In the genomic region with DNA sequence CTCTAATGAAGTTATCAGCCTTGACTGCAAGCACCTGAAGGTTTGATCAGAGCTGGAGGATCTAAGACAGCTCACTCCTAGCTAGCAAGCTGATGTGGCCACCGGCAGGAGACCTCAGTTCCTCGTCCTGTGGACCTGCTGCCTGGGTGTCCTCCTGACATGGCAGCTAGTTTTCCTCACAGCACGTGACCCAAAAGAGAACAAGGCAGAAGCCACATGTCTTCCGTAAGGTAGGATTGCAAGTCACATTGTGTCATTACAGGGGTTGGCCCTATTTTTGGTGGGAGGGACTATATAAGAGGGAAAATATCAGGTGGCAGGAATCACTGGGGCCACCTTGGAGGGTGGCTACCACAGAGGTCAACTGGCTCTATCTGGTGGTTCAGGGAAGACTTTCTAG, we compare ENCODE assay signal across 40 cellular contexts. TPM values are rescaled to one million over a fixed set of nuclear protein-coding genes. Genes with fewer than 3 reads are reported as not detected.
"Had no signal": no experiment of that assay in that cellular context is flagged by ENCODE, and none has a peak within 500 bp of the region (broad histone marks: within the 10 kb centered on the region; RNA-seq: fewer than 3 reads in every experiment).

No MANE protein-coding gene starts in this region.

- H3K27me3 ChIP-seq: adrenal gland, ascending aorta, body of pancreas, brain microvascular endothelial cell, breast epithelium had no signal

- FAIRE-seq: astrocyte, bronchial epithelial cell had no signal

- DNase-seq: activated effector memory CD4-positive, alpha-beta T cell treated with anti-CD3 and anti-CD28 coated beads, Interleukin-2, amount 50 U/mL, for 16 hours; activated effector memory CD4-positive, alpha-beta T cell treated with Interleukin-2 at 50 U/mL for 16 hours; activated gamma-delta T cell; activated gamma-delta T cell treated with Interleukin-2 at 50 U/mL for 16 hours; activated naive CD4-positive, alpha-beta T cell; activated naive CD4-positive, alpha-beta T cell treated with anti-CD3 and anti-CD28 coated beads for 36 hours; activated naive CD4-positive, alpha-beta T cell treated with anti-CD3 and anti-CD28 coated beads, Interleukin-2, amount 10 ng/mL, durations not matched to agents 7 days and 5 days; activated naive CD4-positive, alpha-beta T cell treated with anti-CD3 and anti-CD28 coated beads, Interleukin-2, amount 50 U/mL, for 16 hours; activated naive CD4-positive, alpha-beta T cell treated with Interleukin-2 at 50 U/mL for 16 hours; activated naive CD8-positive, alpha-beta T cell treated with anti-CD3 and anti-CD28 coated beads for 36 hours; activated naive CD8-positive, alpha-beta T cell treated with anti-CD3 and anti-CD28 coated beads, Interleukin-2, amount 10 ng/mL, durations not matched to agents 7 days and 5 days; activated naive CD8-positive, alpha-beta T cell treated with anti-CD3 and anti-CD28 coated beads, Interleukin-2, amount 50 U/mL, for 24 hours; activated T-cell treated with anti-CD3 and anti-CD28 coated beads, Interleukin-2, amount 50 U/mL, for 1 hour; activated T-cell treated with anti-CD3 and anti-CD28 coated beads, Interleukin-2, amount 50 U/mL, for 24 hours; activated T-cell treated with anti-CD3 and anti-CD28 coated beads, Interleukin-2, amount 50 U/mL, for 4 hours; activated T-cell treated with anti-CD3 and anti-CD28 coated beads, Interleukin-2, amount 50 U/mL, for 48 hours; activated T-cell treated with anti-CD3 and anti-CD28 coated beads, Interleukin-2, amount 50 U/mL, for 72 hours; adrenal gland; amniotic stem cell; amygdala; anterior cingulate cortex; aorta; body of pancreas; brain microvascular endothelial cell; caudate nucleus; central memory CD4-positive, alpha-beta T cell; cerebellar nuclear complex had no signal

- H3K4me1 ChIP-seq: adrenal gland, ascending aorta, body of pancreas, breast epithelium had no signal

- H3K27ac ChIP-seq: adrenal gland, ascending aorta, body of pancreas, brain microvascular endothelial cell, breast epithelium, cardiac muscle cell had no signal

- ATAC-seq: activated naive CD4-positive, alpha-beta T cell treated with anti-CD3 and anti-CD28 coated beads, Interleukin-2, amount 50 U/mL, for 72 hours; activated naive CD8-positive, alpha-beta T cell treated with anti-CD3 and anti-CD28 coated beads, Interleukin-2, amount 50 U/mL, for 24 hours; activated T-cell treated with anti-CD3 and anti-CD28 coated beads, Interleukin-2, amount 50 U/mL, for 4 hours; activated T-cell treated with anti-CD3 and anti-CD28 coated beads, Interleukin-2, amount 50 U/mL, for 72 hours; activated T-helper 17 cell treated with anti-CD3 and anti-CD28 coated beads, Interleukin-2, amount 50 U/mL, for 72 hours; body of pancreas had no signal

- H3K4me3 ChIP-seq: adrenal gland, ascending aorta, body of pancreas, breast epithelium, cardiac muscle cell had no signal

- H3K36me3 ChIP-seq: adrenal gland, ascending aorta, brain microvascular endothelial cell, breast epithelium, cardiac muscle cell had no signal

- H3K9me3 ChIP-seq: adrenal gland, ascending aorta, body of pancreas, breast epithelium had no signal

RNA-seq across cellular contexts. Expression of gene CLEC3A, which starts 59.0 kb away (rescaled TPM):
- total RNA-seq: activated naive CD4-positive, alpha-beta T cell treated with anti-CD3 and anti-CD28 coated beads for 36 hours; activated naive CD4-positive, alpha-beta T cell treated with anti-CD3 and anti-CD28 coated beads, Interleukin-2, amount 50 U/mL, for 72 hours; activated naive CD8-positive, alpha-beta T cell treated with anti-CD3 and anti-CD28 coated beads for 36 hours; activated naive CD8-positive, alpha-beta T cell treated with anti-CD3 and anti-CD28 coated beads, Interleukin-2, amount 10 ng/mL, durations not matched to agents 7 days and 5 days; activated T-cell treated with anti-CD3 and anti-CD28 coated beads, Interleukin-2, amount 50 U/mL, for 4 hours; activated T-cell treated with anti-CD3 and anti-CD28 coated beads, Interleukin-2, amount 50 U/mL, for 72 hours; activated T-helper 1 cell treated with anti-CD3 and anti-CD28 coated beads, Interleukin-12 subunit alpha, Interleukin-12 subunit beta, Interleukin-2, Interleukin-4 antibody, amounts not matched to agents 30 ng/mL and 10 ng/mL and 1 ng/mL, durations not matched to agents 14 hours and 24 hours and 36 hours; activated T-helper 17 cell treated with anti-CD3 and anti-CD28 coated beads, Interleukin-2, amount 50 U/mL, for 72 hours; activated T-helper 2 cell treated with anti-CD3 and anti-CD28 coated beads, Interferon-gamma antibody, Interleukin-2, Interleukin-4, amounts not matched to agents 10 μg/mL and 5 μg/mL and 100 μg/mL, durations not matched to agents 14 hours and 24 hours and 36 hours; adrenal gland; aorta; ascending aorta; astrocyte; body of pancreas; bronchial epithelial cell; cardiac muscle cell; cardiac septum; cerebellum; chondrocyte had no signal
- polyA plus RNA-seq: adipose tissue, adrenal gland, aorta, cardiac muscle cell had no signal
